19 cellular contexts compared by ENCODE assay signal in genomic region chr10:29007748-29008610, GRCh38.
A peak's percentile ranks its signal among the peaks of the same experiment; 100 is the strongest.
DNase-seq lines count a peak whose midpoint lies in the region; ATAC-seq, FAIRE-seq and TF ChIP-seq lines count a peak whose summit lies in the region.
"Had no signal": no experiment of that assay in that cellular context is flagged by ENCODE, and none has a peak within 500 bp of the region (broad histone marks: within the 10 kb centered on the region; RNA-seq: fewer than 3 reads in every experiment).

No MANE protein-coding gene starts in this region.

- no peaks in the 10 kb centered on the region for H3K27me3 ChIP-seq in astrocyte (ENCODE audit: insufficient read depth, low read length)
- H3K27me3 ChIP-seq: neural progenitor cell had no signal

- H3K4me1 ChIP-seq in astrocyte (ENCODE audit: insufficient read depth, low read length): no peaks in the 10 kb centered on the region
- H3K4me1 ChIP-seq: neural progenitor cell had no signal

- H3K4me2 ChIP-seq in astrocyte (ENCODE audit: low read length): peak overlapping the region; percentile 53
- H3K4me2 ChIP-seq: neural progenitor cell had no signal

- H3K4me3 ChIP-seq in astrocyte (ENCODE audit: insufficient read depth, low read depth, low read length): no peak overlapping the region
- H3K4me3 ChIP-seq: neural progenitor cell, SK-N-MC had no signal

- peak overlapping the region; percentile 21 for H2AFZ ChIP-seq in astrocyte (ENCODE audit: low read depth, low read length)
- H2AFZ ChIP-seq: neural progenitor cell had no signal

- no peaks in the 10 kb centered on the region for H3K36me3 ChIP-seq in astrocyte (ENCODE audit: insufficient read depth, low read length)
- H3K36me3 ChIP-seq: neural progenitor cell had no signal

- POLR2A ChIA-PET in activated CD4-positive, alpha-beta T cell treated with anti-CD3 and anti-CD28 coated beads, Interleukin-2, amount 10 ng/mL, durations not matched to agents 7 days and 5 days (lab: Charles Lee): no interaction called here

- no peaks in the 10 kb centered on the region for H3K79me2 ChIP-seq in astrocyte (ENCODE audit: insufficient read depth, low read length)

- no peak overlapping the region for H3K27ac Mint-ChIP-seq in astrocyte (ENCODE audit: unreplicated experiment)
- H3K27ac Mint-ChIP-seq in activated CD4-positive, alpha-beta T cell treated with anti-CD3 and anti-CD28 coated beads, Interleukin-2, amount 10 ng/mL, durations not matched to agents 7 days and 5 days: no peak overlapping the region
- no peak overlapping the region for H3K27ac Mint-ChIP-seq in activated naive CD8-positive, alpha-beta T cell treated with anti-CD3 and anti-CD28 coated beads for 36 hours
- H3K27ac Mint-ChIP-seq: endodermal cell; neural progenitor cell; stimulated activated naive CD8-positive, alpha-beta T cell treated with anti-CD3 and anti-CD28 coated beads, Interleukin-15, Interleukin-2, amounts not matched to agents 100 ng/mL and 50 ng/mL, for 24 hours had no signal

- no peak overlapping the region for H3K4me3 Mint-ChIP-seq in astrocyte (ENCODE audit: unreplicated experiment)
- H3K4me3 Mint-ChIP-seq in activated CD4-positive, alpha-beta T cell treated with anti-CD3 and anti-CD28 coated beads, Interleukin-2, amount 10 ng/mL, durations not matched to agents 7 days and 5 days: no peak overlapping the region
- H3K4me3 Mint-ChIP-seq in activated naive CD8-positive, alpha-beta T cell treated with anti-CD3 and anti-CD28 coated beads for 36 hours: no peak overlapping the region
- H3K4me3 Mint-ChIP-seq: endodermal cell; neural progenitor cell; stimulated activated naive CD8-positive, alpha-beta T cell treated with anti-CD3 and anti-CD28 coated beads, Interleukin-15, Interleukin-2, amounts not matched to agents 100 ng/mL and 50 ng/mL, for 24 hours had no signal

- TF ChIP-seq CTCF in astrocyte (IDR thresholded peaks at IDR 0.05; ENCODE audit: insufficient read depth, low read depth, low read length): no peak

- H3K9me3 ChIP-seq in astrocyte (ENCODE audit: insufficient read depth, low read depth, low read length): no peaks in the 10 kb centered on the region

- peak overlapping the region; percentile 19 for H3K27ac ChIP-seq in astrocyte (ENCODE audit: low read depth, low read length)
- H3K27ac ChIP-seq: neural progenitor cell, SK-N-MC had no signal

- CTCF ChIA-PET in activated CD4-positive, alpha-beta T cell treated with anti-CD3 and anti-CD28 coated beads, Interleukin-2, amount 10 ng/mL, durations not matched to agents 7 days and 5 days (lab: Charles Lee): no interaction called here

- intact Hi-C loops in left ventricle myocardium superior (cut with micrococcal nuclease): no loop called here

- DNase-seq in GOT3 (lab: John Stamatoyannopoulos, UW) (peak; percentile 12), astrocyte (ENCODE audit: low read depth) (peak; percentile 51), left ventricle myocardium superior (peak; percentile 38), renal cortical epithelial cell (ENCODE audit: low read depth) (peak; percentile 22), HCEC 1CT (no peak)
- DNase-seq in activated CD4-positive, alpha-beta T cell treated with anti-CD3 and anti-CD28 coated beads, Interleukin-2, amount 10 ng/mL, durations not matched to agents 7 days and 5 days: no peak
- DNase-seq in activated naive CD8-positive, alpha-beta T cell treated with anti-CD3 and anti-CD28 coated beads for 36 hours: no peak
- DNase-seq: endodermal cell, hippocampal formation, islet precursor cell, midbrain, NCI-H1417, NCI-H2171 treated with DMSO at 0.1 percent for 48 hours, NCI-H774, PC-3 had no signal

- H3K36me3 Mint-ChIP-seq in astrocyte (ENCODE audit: low read depth, unreplicated experiment): peaks cover 2% of the 10 kb centered on the region
- no peaks in the 10 kb centered on the region for H3K36me3 Mint-ChIP-seq in activated CD4-positive, alpha-beta T cell treated with anti-CD3 and anti-CD28 coated beads, Interleukin-2, amount 10 ng/mL, durations not matched to agents 7 days and 5 days (ENCODE audit: low read depth)
- no peaks in the 10 kb centered on the region for H3K36me3 Mint-ChIP-seq in activated naive CD8-positive, alpha-beta T cell treated with anti-CD3 and anti-CD28 coated beads for 36 hours

- ATAC-seq in left ventricle myocardium superior: peak; percentile 44
- ATAC-seq: activated CD4-positive, CD25-positive, alpha-beta regulatory T cell treated with anti-CD3 and anti-CD28 coated beads, Interleukin-2, amount 50 U/mL, for 24 hours; PC-3 had no signal

- H4K20me1 ChIP-seq in astrocyte (ENCODE audit: insufficient read depth, low read length): no peaks in the 10 kb centered on the region

- peaks cover 3% of the 10 kb centered on the region for H3K27me3 Mint-ChIP-seq in astrocyte (ENCODE audit: low read depth, unreplicated experiment)
- no peaks in the 10 kb centered on the region for H3K27me3 Mint-ChIP-seq in activated CD4-positive, alpha-beta T cell treated with anti-CD3 and anti-CD28 coated beads, Interleukin-2, amount 10 ng/mL, durations not matched to agents 7 days and 5 days
- no peaks in the 10 kb centered on the region for H3K27me3 Mint-ChIP-seq in activated naive CD8-positive, alpha-beta T cell treated with anti-CD3 and anti-CD28 coated beads for 36 hours
- H3K27me3 Mint-ChIP-seq: stimulated activated naive CD8-positive, alpha-beta T cell treated with anti-CD3 and anti-CD28 coated beads, Interleukin-15, Interleukin-2, amounts not matched to agents 100 ng/mL and 50 ng/mL, for 24 hours had no signal

- no peaks in the 10 kb centered on the region for H3K4me1 Mint-ChIP-seq in astrocyte (ENCODE audit: low read depth, unreplicated experiment)
- H3K4me1 Mint-ChIP-seq in activated CD4-positive, alpha-beta T cell treated with anti-CD3 and anti-CD28 coated beads, Interleukin-2, amount 10 ng/mL, durations not matched to agents 7 days and 5 days: no peaks in the 10 kb centered on the region
- no peaks in the 10 kb centered on the region for H3K4me1 Mint-ChIP-seq in activated naive CD8-positive, alpha-beta T cell treated with anti-CD3 and anti-CD28 coated beads for 36 hours

- no peak overlapping the region for H3K9ac ChIP-seq in astrocyte (ENCODE audit: low read length)
- H3K9ac ChIP-seq: neural progenitor cell had no signal

- no peak for FAIRE-seq in astrocyte (lab: Jason Lieb, UNC)

- H3K9me3 Mint-ChIP-seq in astrocyte (ENCODE audit: unreplicated experiment): peaks cover 9% of the 10 kb centered on the region
- H3K9me3 Mint-ChIP-seq in activated CD4-positive, alpha-beta T cell treated with anti-CD3 and anti-CD28 coated beads, Interleukin-2, amount 10 ng/mL, durations not matched to agents 7 days and 5 days: no peaks in the 10 kb centered on the region
- no peaks in the 10 kb centered on the region for H3K9me3 Mint-ChIP-seq in activated naive CD8-positive, alpha-beta T cell treated with anti-CD3 and anti-CD28 coated beads for 36 hours
- H3K9me3 Mint-ChIP-seq: stimulated activated naive CD8-positive, alpha-beta T cell treated with anti-CD3 and anti-CD28 coated beads, Interleukin-15, Interleukin-2, amounts not matched to agents 100 ng/mL and 50 ng/mL, for 24 hours had no signal

Comparison
In these comparisons a context has a peak if more than half of its experiments do, and no peak if none do; other contexts are left out.
1. DNase-seq: peak in GOT3 (single experiment), astrocyte (single experiment), left ventricle myocardium superior (single experiment) and renal cortical epithelial cell (single experiment); none in activated CD4-positive, alpha-beta T cell treated with anti-CD3 and anti-CD28 coated beads, Interleukin-2, amount 10 ng/mL, durations not matched to agents 7 days and 5 days (single experiment), HCEC 1CT (single experiment) and activated naive CD8-positive, alpha-beta T cell treated with anti-CD3 and anti-CD28 coated beads for 36 hours (single experiment).